16 cellular contexts compared by ENCODE assay signal in genomic region chr12:2642896-2643425, GRCh38.
"Had no signal": no experiment of that assay in that cellular context is flagged by ENCODE, and none has a peak within 500 bp of the region (broad histone marks: within the 10 kb centered on the region; RNA-seq: fewer than 3 reads in every experiment).

No MANE protein-coding gene starts in this region.

- H3K9me3 Mint-ChIP-seq: activated naive CD4-positive, alpha-beta T cell treated with anti-CD3 and anti-CD28 coated beads, Interleukin-2, amount 50 U/mL, for 24 hours; natural killer cell; stimulated activated naive CD8-positive, alpha-beta T cell treated with anti-CD3 and anti-CD28 coated beads, Interleukin-15, Interleukin-2, amounts not matched to agents 100 ng/mL and 50 ng/mL, for 24 hours had no signal

- H3K27ac Mint-ChIP-seq: activated naive CD4-positive, alpha-beta T cell treated with anti-CD3 and anti-CD28 coated beads, Interleukin-2, amount 50 U/mL, for 24 hours; natural killer cell; stimulated activated naive CD8-positive, alpha-beta T cell treated with anti-CD3 and anti-CD28 coated beads, Interleukin-15, Interleukin-2, amounts not matched to agents 100 ng/mL and 50 ng/mL, for 24 hours had no signal

- DNase-seq: activated CD4-positive, alpha-beta T cell treated with anti-CD3 and anti-CD28 coated beads, Interleukin-2, amount 50 U/mL, for 4 hours; activated effector memory CD4-positive, alpha-beta T cell treated with anti-CD3 and anti-CD28 coated beads, Interleukin-2, amount 50 U/mL, for 16 hours; colonic mucosa; heart left ventricle; left lung; mammary epithelial cell; midbrain; natural killer cell; SK-N-SH; stimulated activated CD4-positive, alpha-beta T cell treated with anti-CD3 and anti-CD28 coated beads, Interleukin-4, amount 100 ng/mL, for 4 hours; substantia nigra; T-helper 9 cell; thyroid gland had no signal

- H3K27ac ChIP-seq: colonic mucosa, left lung, thyroid gland, vagina had no signal

- H3K4me3 Mint-ChIP-seq: natural killer cell; stimulated activated naive CD8-positive, alpha-beta T cell treated with anti-CD3 and anti-CD28 coated beads, Interleukin-15, Interleukin-2, amounts not matched to agents 100 ng/mL and 50 ng/mL, for 24 hours had no signal

- H3K4me3 ChIP-seq: colonic mucosa, heart left ventricle, left lung, thyroid gland, vagina had no signal

- ATAC-seq: heart left ventricle, left lung, natural killer cell had no signal

- H3K9me3 ChIP-seq: colonic mucosa, heart left ventricle, left lung, SK-N-SH, thyroid gland, vagina had no signal

- H3K36me3 Mint-ChIP-seq: activated naive CD4-positive, alpha-beta T cell treated with anti-CD3 and anti-CD28 coated beads, Interleukin-2, amount 50 U/mL, for 24 hours; natural killer cell had no signal

- H3K4me1 ChIP-seq: colonic mucosa, left lung had no signal

- H3K27me3 ChIP-seq: colonic mucosa, thyroid gland, vagina had no signal

- H3K36me3 ChIP-seq: colonic mucosa, left lung, thyroid gland, vagina had no signal
